In the genomic region with DNA sequence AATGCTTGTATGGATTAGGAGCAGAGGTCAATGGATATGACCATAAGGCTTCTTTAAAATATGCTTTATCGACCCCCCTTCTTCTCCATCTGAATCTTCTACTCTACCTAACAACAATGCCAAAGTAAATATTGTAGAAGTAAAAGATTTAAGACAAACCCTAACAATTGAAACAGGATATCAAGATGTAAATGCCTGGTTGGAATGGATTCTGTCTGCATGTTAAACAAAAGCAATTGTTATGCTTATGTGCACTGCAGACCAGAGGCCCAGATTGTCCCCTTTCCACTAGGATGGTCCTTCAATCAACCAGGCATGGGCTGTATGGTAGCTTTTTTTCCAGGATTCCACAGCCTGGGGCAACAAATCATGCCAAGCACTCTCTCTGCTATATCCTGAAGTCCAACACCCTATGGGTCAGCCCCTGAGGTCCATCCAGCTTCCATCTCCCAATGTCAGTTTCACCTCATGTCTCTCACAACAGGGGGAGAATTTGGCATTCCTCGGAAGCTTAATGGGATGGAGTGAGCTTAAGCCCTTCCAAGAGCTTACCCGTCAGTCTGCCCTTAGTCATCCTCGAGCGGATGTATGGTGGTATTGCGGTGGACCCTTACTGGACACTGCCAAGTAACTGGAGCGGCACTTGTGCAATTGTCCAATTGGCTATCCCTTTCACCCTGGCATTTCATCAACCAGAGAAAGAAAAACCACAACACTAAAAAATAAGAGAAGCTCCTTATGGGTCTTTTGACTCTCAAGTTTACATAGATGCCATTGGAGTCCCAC, we compare ENCODE assay signal across 1 cellular context.
TF ChIP-seq lines count a peak whose summit lies in the region.

No MANE protein-coding gene starts in this region.

TF ChIP-seq in WTC11, 78 proteins besides CTCF, POLR2A, EP300 and RAD21 (continued from another document):
- TF ChIP-seq, protein P1, sequence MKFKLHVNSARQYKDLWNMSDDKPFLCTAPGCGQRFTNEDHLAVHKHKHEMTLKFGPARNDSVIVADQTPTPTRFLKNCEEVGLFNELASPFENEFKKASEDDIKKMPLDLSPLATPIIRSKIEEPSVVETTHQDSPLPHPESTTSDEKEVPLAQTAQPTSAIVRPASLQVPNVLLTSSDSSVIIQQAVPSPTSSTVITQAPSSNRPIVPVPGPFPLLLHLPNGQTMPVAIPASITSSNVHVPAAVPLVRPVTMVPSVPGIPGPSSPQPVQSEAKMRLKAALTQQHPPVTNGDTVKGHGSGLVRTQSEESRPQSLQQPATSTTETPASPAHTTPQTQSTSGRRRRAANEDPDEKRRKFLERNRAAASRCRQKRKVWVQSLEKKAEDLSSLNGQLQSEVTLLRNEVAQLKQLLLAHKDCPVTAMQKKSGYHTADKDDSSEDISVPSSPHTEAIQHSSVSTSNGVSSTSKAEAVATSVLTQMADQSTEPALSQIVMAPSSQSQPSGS (CRISPR knock-in tag; IDR thresholded peaks at IDR 0.05; ENCODE audit: borderline replicate concordance, low read depth) = no peak
- TF ChIP-seq OVOL2 (CRISPR knock-in tag; IDR thresholded peaks at IDR 0.05; ENCODE audit: borderline replicate concordance) (no peak), SMAD4 (CRISPR knock-in tag; IDR thresholded peaks at IDR 0.05) (no peak)
- TF ChIP-seq, protein P2, sequence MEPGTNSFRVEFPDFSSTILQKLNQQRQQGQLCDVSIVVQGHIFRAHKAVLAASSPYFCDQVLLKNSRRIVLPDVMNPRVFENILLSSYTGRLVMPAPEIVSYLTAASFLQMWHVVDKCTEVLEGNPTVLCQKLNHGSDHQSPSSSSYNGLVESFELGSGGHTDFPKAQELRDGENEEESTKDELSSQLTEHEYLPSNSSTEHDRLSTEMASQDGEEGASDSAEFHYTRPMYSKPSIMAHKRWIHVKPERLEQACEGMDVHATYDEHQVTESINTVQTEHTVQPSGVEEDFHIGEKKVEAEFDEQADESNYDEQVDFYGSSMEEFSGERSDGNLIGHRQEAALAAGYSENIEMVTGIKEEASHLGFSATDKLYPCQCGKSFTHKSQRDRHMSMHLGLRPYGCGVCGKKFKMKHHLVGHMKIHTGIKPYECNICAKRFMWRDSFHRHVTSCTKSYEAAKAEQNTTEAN (CRISPR knock-in tag; IDR thresholded peaks at IDR 0.05) = no peak
TF ChIP-seq in WTC11: peak in this region for 2.
